ENCODE assay signal across 8 cellular contexts in the genomic region with DNA sequence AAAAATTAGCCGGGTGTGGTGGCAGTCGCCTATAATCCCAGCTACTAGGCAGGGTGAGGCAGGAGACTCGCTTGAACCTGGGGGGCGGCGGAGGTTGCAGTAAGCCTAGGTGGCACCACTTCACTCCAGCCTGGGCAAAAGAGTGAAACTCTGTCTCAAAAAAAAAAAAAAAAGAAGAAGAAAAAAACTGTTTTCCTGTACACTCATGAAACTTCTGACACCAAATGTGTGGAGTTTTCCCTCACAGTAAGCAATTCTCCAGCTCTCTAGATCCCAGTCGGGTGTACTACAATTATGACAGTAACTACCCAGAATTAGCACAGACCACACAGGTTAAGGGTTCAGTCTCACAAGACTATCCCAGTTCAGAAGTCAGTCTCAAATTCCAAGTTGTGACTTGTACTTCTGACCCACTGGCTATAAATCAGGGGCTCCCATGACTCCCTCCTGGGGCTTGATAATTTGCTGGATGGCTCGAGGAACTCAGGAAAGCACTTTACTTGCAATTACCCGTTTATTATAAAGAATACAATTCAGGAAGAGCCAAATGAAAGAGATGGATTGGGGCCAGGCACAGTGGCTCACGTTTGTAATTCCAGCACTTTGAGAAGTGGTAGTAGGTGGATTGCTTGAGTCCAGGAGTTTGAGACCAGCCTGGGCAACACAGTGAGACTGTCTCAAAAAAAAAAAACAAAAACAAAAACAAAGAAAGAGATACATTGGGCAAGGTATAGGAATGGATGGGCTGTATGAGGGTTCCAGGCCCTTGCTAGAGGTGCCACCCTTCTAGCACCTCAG. TPM values are rescaled to one million over a fixed set of nuclear protein-coding genes. Genes with fewer than 3 reads are reported as not detected.
A peak's percentile ranks its signal among the peaks of the same experiment; 100 is the strongest.
DNase-seq lines count a peak whose midpoint lies in the region; ATAC-seq and TF ChIP-seq lines count a peak whose summit lies in the region.

No MANE protein-coding gene starts in this region.

- no peak overlapping the region for H3K4me3 Mint-ChIP-seq in immature natural killer cell

- ATAC-seq in activated naive CD4-positive, alpha-beta T cell treated with anti-CD3 and anti-CD28 coated beads, Interleukin-2, amount 50 U/mL, for 72 hours, result peak; percentile 58 to 72
- ATAC-seq in HG03196 (IDR thresholded peaks at IDR 0.05; ENCODE audit: unreplicated experiment) (no peak), GM21619 (IDR thresholded peaks at IDR 0.05; ENCODE audit: unreplicated experiment) (no peak), HG02885 (IDR thresholded peaks at IDR 0.05; ENCODE audit: poor library complexity, unreplicated experiment) (no peak)

- no peak overlapping the region for H3K4me3 ChIP-seq in tibial nerve

- H3K4me1 ChIP-seq in tibial nerve, result peaks cover 0 to 15% (median 0%) of the 10 kb centered on the region in 4 donors

- H3K27ac ChIP-seq in RWPE1 (peak overlapping the region; percentile 62), tibial nerve (peak overlapping the region in 3 of 4 donors; percentile 5 to 52 (median 26))

- no peak for DNase-seq in activated naive CD4-positive, alpha-beta T cell treated with anti-CD3 and anti-CD28 coated beads, Interleukin-2, amount 50 U/mL, for 72 hours (ENCODE audit: low spot score in 2 of 2)
- DNase-seq in activated naive CD4-positive, alpha-beta T cell treated with anti-CD3 and anti-CD28 coated beads, Interleukin-2, amount 50 U/mL, for 16 hours, result no peak
- DNase-seq in RWPE1 (ENCODE audit: low spot score) (no peak), immature natural killer cell (no peak), tibial nerve (ENCODE audit: low spot score in 2 of 2) (no peak)

- H3K27me3 ChIP-seq in tibial nerve, result no peaks in the 10 kb centered on the region

- TF ChIP-seq EP300 in tibial nerve (IDR thresholded peaks at IDR 0.05), result peak in 1 of 2 donors; percentile 11

- no peak for TF ChIP-seq POLR2A in tibial nerve (IDR thresholded peaks at IDR 0.05)

- POLR2A ChIA-PET in RWPE1 (lab: Yijun Ruan, JAX; ENCODE audit: low non-redundant PET), result interaction anchor here (0.8 kb wide), 1 partner anchor 12 kb away, joined by 3 read pairs; the partner anchor contains the start of gene ARF6

- H3K9me3 ChIP-seq in tibial nerve, result no peaks in the 10 kb centered on the region

- WGBS in tibial nerve, 2 donors, result 48 to 54% methylated on average over 9 of the region's 9 CpGs

- CTCF ChIA-PET in RWPE1 (lab: Yijun Ruan, JAX), result interaction anchor here (0.5 to 1.1 kb wide), 3 partner anchors 8 to 422 kb away, joined by 3 to 4 read pairs (median 3); no protein-coding TSS in a partner anchor

- peaks cover 0 to 2% (median 2%) of the 10 kb centered on the region in 3 donors for H3K27me3 Mint-ChIP-seq in immature natural killer cell (ENCODE audit: low read depth in 3 of 3)

- H3K36me3 ChIP-seq in tibial nerve, result no peaks in the 10 kb centered on the region

- H3K27ac Mint-ChIP-seq in activated naive CD4-positive, alpha-beta T cell treated with anti-CD3 and anti-CD28 coated beads, Interleukin-2, amount 50 U/mL, for 72 hours, result peak overlapping the region; percentile 25 to 75
- H3K27ac Mint-ChIP-seq in immature natural killer cell, result peak overlapping the region; percentile 34 to 87 (median 68)

- H3K36me3 Mint-ChIP-seq in activated naive CD4-positive, alpha-beta T cell treated with anti-CD3 and anti-CD28 coated beads, Interleukin-2, amount 50 U/mL, for 72 hours, result no peaks in the 10 kb centered on the region
- no peaks in the 10 kb centered on the region for H3K36me3 Mint-ChIP-seq in immature natural killer cell

- peaks cover 11 to 13% of the 10 kb centered on the region in 2 donors for H3K4me1 Mint-ChIP-seq in immature natural killer cell

- no peaks in the 10 kb centered on the region for H3K9me3 Mint-ChIP-seq in activated naive CD4-positive, alpha-beta T cell treated with anti-CD3 and anti-CD28 coated beads, Interleukin-2, amount 50 U/mL, for 72 hours
- H3K9me3 Mint-ChIP-seq in immature natural killer cell, result no peaks in the 10 kb centered on the region

- TF ChIP-seq CTCF in RWPE1 (conservative IDR thresholded peaks at IDR 0.05; ENCODE audit: low read depth) (no peak), tibial nerve (IDR thresholded peaks at IDR 0.05) (no peak)

RNA-seq across cellular contexts. Expression of gene ARF6, which starts 12.4 kb away (rescaled TPM):
- total RNA-seq in activated naive CD4-positive, alpha-beta T cell treated with anti-CD3 and anti-CD28 coated beads, Interleukin-2, amount 50 U/mL, for 72 hours, result 100 to 1,000 TPM; 154 to 156 TPM
- polyA plus RNA-seq in immature natural killer cell, result 100 to 1,000 TPM; 163 to 242 (median 169) TPM
- total RNA-seq in tibial nerve, result 10 to 100 TPM; 34.7 to 42.0 (median 35.7) TPM

RNA-seq across cellular contexts. Expression of gene NEMF, which starts 27.9 kb away (rescaled TPM):
- 10 to 100 TPM; 71.3 to 79.1 TPM for total RNA-seq in activated naive CD4-positive, alpha-beta T cell treated with anti-CD3 and anti-CD28 coated beads, Interleukin-2, amount 50 U/mL, for 72 hours
- 10 to 100 TPM; 28.7 to 54.4 (median 33.4) TPM for polyA plus RNA-seq in immature natural killer cell
- total RNA-seq in tibial nerve, result 100 to 1,000 TPM; 100 to 215 (median 138) TPM

Comparison
In these comparisons a context has a peak if more than half of its experiments do, and no peak if none do; other contexts are left out.
1. ATAC-seq: peak in activated naive CD4-positive, alpha-beta T cell treated with anti-CD3 and anti-CD28 coated beads, Interleukin-2, amount 50 U/mL, for 72 hours (2 of 2); none in HG03196 (single experiment), GM21619 (single experiment) and HG02885 (single experiment).